ENCODE assay signal across 21 cellular contexts in genomic region chr2:219384872-219385271, GRCh38. TPM values are rescaled to one million over a fixed set of nuclear protein-coding genes. Genes with fewer than 3 reads are reported as not detected.
DNase-seq lines count a peak whose midpoint lies in the region; ATAC-seq and TF ChIP-seq lines count a peak whose summit lies in the region.
"Had no signal": no experiment of that assay in that cellular context is flagged by ENCODE, and none has a peak within 500 bp of the region (broad histone marks: within the 10 kb centered on the region; RNA-seq: fewer than 3 reads in every experiment).

No MANE protein-coding gene starts in this region.

- TF ChIP-seq CTCF in Caco-2 (IDR thresholded peaks at IDR 0.05; ENCODE audit: insufficient read depth in 1 of 2, low read depth in 1 of 2, low read length in 1 of 2, severe bottlenecking in 1 of 2, unreplicated experiment in 1 of 2) (no peak), brain (conservative IDR thresholded peaks at IDR 0.05) (no peak), mesothelial cell of epicardium (IDR thresholded peaks at IDR 0.05; ENCODE audit: unreplicated experiment) (no peak), glutamatergic neuron (IDR thresholded peaks at IDR 0.05; ENCODE audit: partially characterized antibody, unreplicated experiment) (no peak), tibial nerve (IDR thresholded peaks at IDR 0.05) (no peak)

- peak overlapping the region; percentile 47 to 71 (median 55) for H3K4me3 Mint-ChIP-seq in CD4-positive, CD25-positive, alpha-beta regulatory T cell
- H3K4me3 Mint-ChIP-seq in Caco-2 (ENCODE audit: unreplicated experiment): peak overlapping the region; percentile 0
- H3K4me3 Mint-ChIP-seq in brain: peak overlapping the region in 4 of 5 experiments; percentile 46 to 73 (median 60)
- H3K4me3 Mint-ChIP-seq in mesothelial cell of epicardium: peak overlapping the region; percentile 22
- no peak overlapping the region for H3K4me3 Mint-ChIP-seq in glutamatergic neuron (ENCODE audit: unreplicated experiment)
- H3K4me3 Mint-ChIP-seq: activated naive CD4-positive, alpha-beta T cell treated with anti-CD3 and anti-CD28 coated beads for 36 hours; CD14-positive monocyte; T-helper 17 cell had no signal

- POLR2A ChIA-PET in Caco-2 (lab: Charles Lee): no interaction called here

- ATAC-seq in CD4-positive, CD25-positive, alpha-beta regulatory T cell (ENCODE audit: low read depth in 2 of 2): no peak
- ATAC-seq: HCT116, K562, T-helper 17 cell had no signal

- peaks cover 0 to 36% (median 10%) of the 10 kb centered on the region in 4 donors for H3K4me1 Mint-ChIP-seq in CD4-positive, CD25-positive, alpha-beta regulatory T cell
- no peaks in the 10 kb centered on the region for H3K4me1 Mint-ChIP-seq in Caco-2 (ENCODE audit: low read depth, unreplicated experiment)
- H3K4me1 Mint-ChIP-seq in brain: peaks cover 20% of the 10 kb centered on the region
- H3K4me1 Mint-ChIP-seq in mesothelial cell of epicardium: peaks cover 12% of the 10 kb centered on the region
- H3K4me1 Mint-ChIP-seq in glutamatergic neuron (ENCODE audit: low read depth, unreplicated experiment): no peaks in the 10 kb centered on the region

- WGBS in tibial nerve, 2 donors: 67 to 73% methylated on average over 3 of the region's 3 CpGs

- H3K9me3 ChIP-seq in CD4-positive, CD25-positive, alpha-beta regulatory T cell (ENCODE audit: control insufficient read depth in 2 of 2, low read length in 2 of 2): no peaks in the 10 kb centered on the region
- H3K9me3 ChIP-seq in Caco-2: no peaks in the 10 kb centered on the region
- H3K9me3 ChIP-seq in tibial nerve: no peaks in the 10 kb centered on the region
- H3K9me3 ChIP-seq: SJSA1, vagina had no signal

- no TSS peak for BruUV-seq in Caco-2 (replicated peaks; lab: Mats Ljungman, UMichigan)

- H3K36me3 Mint-ChIP-seq in CD4-positive, CD25-positive, alpha-beta regulatory T cell: peaks cover 34% of the 10 kb centered on the region
- H3K36me3 Mint-ChIP-seq in Caco-2 (ENCODE audit: insufficient read depth, unreplicated experiment) (peaks cover 31% of the 10 kb centered on the region), brain (peaks cover 61% of the 10 kb centered on the region), mesothelial cell of epicardium (peaks cover 27% of the 10 kb centered on the region), glutamatergic neuron (ENCODE audit: unreplicated experiment) (no peaks in the 10 kb centered on the region)

- H3K27ac ChIP-seq in CD4-positive, CD25-positive, alpha-beta regulatory T cell (ENCODE audit: insufficient read depth, low read length, poor library complexity, severe bottlenecking): no peak overlapping the region
- H3K27ac ChIP-seq in tibial nerve: no peak overlapping the region
- H3K27ac ChIP-seq: SJSA1, vagina had no signal

- H3K27me3 ChIP-seq in CD4-positive, CD25-positive, alpha-beta regulatory T cell (ENCODE audit: control insufficient read depth, insufficient read depth, low read length): no peaks in the 10 kb centered on the region
- H3K27me3 ChIP-seq in Caco-2 (replicated peaks; ENCODE audit: control insufficient read depth, insufficient read depth, low read length) (no peaks in the 10 kb centered on the region), tibial nerve (no peaks in the 10 kb centered on the region)
- H3K27me3 ChIP-seq: SJSA1, vagina had no signal

- peaks cover under 1% of the 10 kb centered on the region for H3K27me3 Mint-ChIP-seq in CD4-positive, CD25-positive, alpha-beta regulatory T cell
- no peaks in the 10 kb centered on the region for H3K27me3 Mint-ChIP-seq in Caco-2 (ENCODE audit: insufficient read depth, unreplicated experiment)
- peaks cover 3% of the 10 kb centered on the region for H3K27me3 Mint-ChIP-seq in brain
- H3K27me3 Mint-ChIP-seq in mesothelial cell of epicardium (ENCODE audit: low read depth): no peaks in the 10 kb centered on the region
- peaks cover 8% of the 10 kb centered on the region for H3K27me3 Mint-ChIP-seq in glutamatergic neuron (ENCODE audit: unreplicated experiment)
- H3K27me3 Mint-ChIP-seq: memory B cell, T-helper 17 cell had no signal

- no peak for TF ChIP-seq POLR2A in tibial nerve (IDR thresholded peaks at IDR 0.05)

- TF ChIP-seq EP300 in tibial nerve (IDR thresholded peaks at IDR 0.05): no peak

- no peaks in the 10 kb centered on the region for H3K9me3 Mint-ChIP-seq in CD4-positive, CD25-positive, alpha-beta regulatory T cell
- H3K9me3 Mint-ChIP-seq in Caco-2 (ENCODE audit: unreplicated experiment) (no peaks in the 10 kb centered on the region), brain (peaks cover 0 to under 1% (median 0%) of the 10 kb centered on the region in 5 experiments), mesothelial cell of epicardium (no peaks in the 10 kb centered on the region), glutamatergic neuron (ENCODE audit: unreplicated experiment) (peaks cover 7% of the 10 kb centered on the region)
- H3K9me3 Mint-ChIP-seq: activated naive CD4-positive, alpha-beta T cell treated with anti-CD3 and anti-CD28 coated beads for 36 hours; CD14-positive monocyte; memory B cell had no signal

- intact Hi-C loops in Caco-2 (cut with micrococcal nuclease; ENCODE audit: unreplicated experiment): loop anchor here (5.0 kb wide), 2 partner anchors 57 to 168 kb away; partner anchors contain the start of gene ABCB6

- no peak overlapping the region for H3K4me3 ChIP-seq in CD4-positive, CD25-positive, alpha-beta regulatory T cell (ENCODE audit: low read depth, low read length)
- H3K4me3 ChIP-seq in Caco-2 (ENCODE audit: low read depth, low read length) (no peak overlapping the region), tibial nerve (no peak overlapping the region)
- H3K4me3 ChIP-seq: K562, SJSA1, vagina had no signal

- H3K36me3 ChIP-seq in CD4-positive, CD25-positive, alpha-beta regulatory T cell (ENCODE audit: control insufficient read depth, insufficient read depth, low read length): peaks cover 50% of the 10 kb centered on the region
- H3K36me3 ChIP-seq in Caco-2 (ENCODE audit: control insufficient read depth, insufficient read depth, low read length) (peaks cover 17% of the 10 kb centered on the region), tibial nerve (peaks cover 0 to 68% (median 14%) of the 10 kb centered on the region in 3 donors)

- DNase-seq in CD4-positive, CD25-positive, alpha-beta regulatory T cell: no peak
- DNase-seq in Caco-2 (no peak), mesothelial cell of epicardium (ENCODE audit: low spot score in 2 of 2, unreplicated experiment in 2 of 2) (no peak), glutamatergic neuron (no peak), tibial nerve (ENCODE audit: low spot score in 2 of 2) (no peak), T1000 (lab: John Stamatoyannopoulos, UW) (no peak)
- DNase-seq: activated naive CD4-positive, alpha-beta T cell treated with anti-CD3 and anti-CD28 coated beads for 36 hours; erythroblast; GDM1; NCI-H2171; NCI-H524 treated with DMSO at 0.1 percent for 48 hours; substantia nigra; T-helper 17 cell had no signal

- CTCF ChIA-PET in Caco-2 (lab: Charles Lee): no interaction called here

- H3K4me1 ChIP-seq in CD4-positive, CD25-positive, alpha-beta regulatory T cell (ENCODE audit: control insufficient read depth, insufficient read depth, low read length, poor library complexity, severe bottlenecking): peaks cover 18% of the 10 kb centered on the region
- H3K4me1 ChIP-seq in Caco-2 (peaks cover 15% of the 10 kb centered on the region), tibial nerve (peaks cover 0 to 24% (median 10%) of the 10 kb centered on the region in 4 donors)

- peak overlapping the region in 2 of 3 donors; percentile 26 to 79 for H3K27ac Mint-ChIP-seq in CD4-positive, CD25-positive, alpha-beta regulatory T cell
- no peak overlapping the region for H3K27ac Mint-ChIP-seq in Caco-2 (ENCODE audit: unreplicated experiment)
- no peak overlapping the region for H3K27ac Mint-ChIP-seq in brain
- no peak overlapping the region for H3K27ac Mint-ChIP-seq in mesothelial cell of epicardium
- H3K27ac Mint-ChIP-seq in glutamatergic neuron (ENCODE audit: unreplicated experiment): no peak overlapping the region
- H3K27ac Mint-ChIP-seq: activated naive CD4-positive, alpha-beta T cell treated with anti-CD3 and anti-CD28 coated beads for 36 hours; memory B cell; T-helper 17 cell had no signal

RNA-seq across cellular contexts. Expression of gene DNPEP, which starts 2.8 kb away (rescaled TPM):
- total RNA-seq in CD4-positive, CD25-positive, alpha-beta regulatory T cell: 74.0 TPM
- polyA plus RNA-seq in CD4-positive, CD25-positive, alpha-beta regulatory T cell: 10 to 100 TPM; 51.2 to 76.1 (median 63.5) TPM
- total RNA-seq in Caco-2 (2022) (102 and 103 TPM in 2 replicates), mesothelial cell of epicardium (73.2 to 85.1 TPM (median 77.1 TPM) in 3 replicates), glutamatergic neuron (ENCODE audit: unreplicated experiment) (19.8 TPM), tibial nerve (10 to 100 TPM; 35.2 to 88.1 (median 52.6) TPM)
- polyA plus RNA-seq in brain (ENCODE audit: insufficient read depth, low read depth, low replicate concordance): 43.5 TPM

RNA-seq across cellular contexts. Expression of gene DES, which starts 33.3 kb away (rescaled TPM):
- not detected for total RNA-seq in CD4-positive, CD25-positive, alpha-beta regulatory T cell
- polyA plus RNA-seq in CD4-positive, CD25-positive, alpha-beta regulatory T cell: not detected
- total RNA-seq in Caco-2 (2022) (0.86 TPM in 1 of 2 replicates, not detected in the other), mesothelial cell of epicardium (33.0 to 38.5 TPM (median 37.0 TPM) in 3 replicates), glutamatergic neuron (ENCODE audit: unreplicated experiment) (1.3 TPM), tibial nerve (10 to 100 TPM; 20.7 to 50.4 (median 25.0) TPM)
- 9.7 TPM for polyA plus RNA-seq in brain (ENCODE audit: insufficient read depth, low read depth, low replicate concordance)
- total RNA-seq: activated naive CD4-positive, alpha-beta T cell treated with anti-CD3 and anti-CD28 coated beads for 36 hours; T-helper 17 cell had no signal

RNA-seq across cellular contexts. Expression of gene SPEG, which starts 49.8 kb away (rescaled TPM):
- total RNA-seq in CD4-positive, CD25-positive, alpha-beta regulatory T cell: 4.1 TPM
- polyA plus RNA-seq in CD4-positive, CD25-positive, alpha-beta regulatory T cell: under 1 TPM in 1 of 4 donors, not detected in 3; 0.20 TPM
- total RNA-seq in Caco-2 (2022) (17.2 and 18.6 TPM in 2 replicates), mesothelial cell of epicardium (95.4 to 97.7 TPM (median 97.7 TPM) in 3 replicates), glutamatergic neuron (ENCODE audit: unreplicated experiment) (92.9 TPM), tibial nerve (10 to 100 TPM in 1 of 4 donors, 1 to 10 TPM in 3; 6.7 to 10.2 (median 8.1) TPM)
- polyA plus RNA-seq in brain (ENCODE audit: insufficient read depth, low read depth, low replicate concordance): 26.3 TPM
- polyA plus RNA-seq: CD14-positive monocyte had no signal

RNA-seq across cellular contexts. Expression of gene RESP18, which starts 52.3 kb away (rescaled TPM):
- not detected for total RNA-seq in CD4-positive, CD25-positive, alpha-beta regulatory T cell
- polyA plus RNA-seq in CD4-positive, CD25-positive, alpha-beta regulatory T cell: not detected
- total RNA-seq in Caco-2 (2022): not detected in 2 replicates
- not detected for polyA plus RNA-seq in brain (ENCODE audit: insufficient read depth, low read depth, low replicate concordance)
- not detected in 3 replicates for total RNA-seq in mesothelial cell of epicardium
- total RNA-seq in glutamatergic neuron (ENCODE audit: unreplicated experiment): not detected
- not detected for total RNA-seq in tibial nerve
- total RNA-seq: activated naive CD4-positive, alpha-beta T cell treated with anti-CD3 and anti-CD28 coated beads for 36 hours; K562; kidney epithelial cell; SJSA1; T-helper 17 cell; vagina had no signal
- polyA plus RNA-seq: CD14-positive monocyte, K562 had no signal

Comparison
In these comparisons a context has a peak if more than half of its experiments do, and no peak if none do; other contexts are left out.
1. H3K27ac Mint-ChIP-seq: peak in CD4-positive, CD25-positive, alpha-beta regulatory T cell (2 of 3); none in Caco-2 (single experiment), brain (0 of 5), mesothelial cell of epicardium (single experiment) and glutamatergic neuron (single experiment).